In genomic region chr1:15120251-15120945, GRCh38 we compare ENCODE assay signal across 30 cellular contexts. TPM values are rescaled to one million over a fixed set of nuclear protein-coding genes. Genes with fewer than 3 reads are reported as not detected.
"Had no signal": no experiment of that assay in that cellular context is flagged by ENCODE, and none has a peak within 500 bp of the region (broad histone marks: within the 10 kb centered on the region; RNA-seq: fewer than 3 reads in every experiment).

No MANE protein-coding gene starts in this region.

- H3K4me2 ChIP-seq: SK-N-SH had no signal

- H3K4me1 ChIP-seq: Peyer's patch, SJSA1 had no signal

- H3K9me3 ChIP-seq: Peyer's patch, SJSA1, SK-N-SH had no signal

- H3K4me3 ChIP-seq: Peyer's patch, SJSA1 had no signal

- FAIRE-seq: TTC549 had no signal

- H3K27ac ChIP-seq: brain microvascular endothelial cell, Peyer's patch, SJSA1 had no signal

- H3K27me3 ChIP-seq: Peyer's patch, SJSA1 had no signal

- H3K36me3 ChIP-seq: brain microvascular endothelial cell, Peyer's patch, SJSA1 had no signal

- DNase-seq: activated B cell treated with CpG ODN at 0.5 μM for 24 hours; activated CD4-positive, alpha-beta memory T cell treated with anti-CD3 and anti-CD28 coated beads for 36 hours; activated CD4-positive, alpha-beta T cell treated with anti-CD3 and anti-CD28 coated beads for 4 hours; activated CD4-positive, alpha-beta T cell treated with anti-CD3 and anti-CD28 coated beads, Interleukin-2, amount 50 U/mL, for 1 hour; activated CD4-positive, CD25-positive, alpha-beta regulatory T cell treated with anti-CD3 and anti-CD28 coated beads, Interleukin-2, amount 50 U/mL, for 72 hours; activated CD8-positive, alpha-beta memory T cell treated with anti-CD3 and anti-CD28 coated beads, Interleukin-2, amount 50 U/mL, for 4 hours; activated effector memory CD4-positive, alpha-beta T cell treated with Interleukin-2 at 50 U/mL for 16 hours; activated naive CD4-positive, alpha-beta T cell treated with anti-CD3 and anti-CD28 coated beads, Interleukin-2, amount 50 U/mL, for 16 hours; activated naive CD8-positive, alpha-beta T cell treated with anti-CD3 and anti-CD28 coated beads for 36 hours; activated T-cell treated with anti-CD3 and anti-CD28 coated beads for 4 hours; activated T-cell treated with anti-CD3 and anti-CD28 coated beads, Interleukin-2, amount 50 U/mL, for 4 hours; amniotic stem cell; brain microvascular endothelial cell; central memory CD4-positive, alpha-beta T cell; NCI-H1092 treated with DMSO at 0.1 percent for 48 hours; NCI-H1417; NCI-H1694; NCI-H1930; NCI-H2107; NCI-H2171; NCI-H510A; NCI-H69; NK-92 treated with Interleukin-12 subunit alpha and Interleukin-12 subunit beta, amount 100 ng/mL, for 24 hours; PC-3; Peyer's patch; RPMI8226; SHP77 treated with DMSO at 0.1 percent for 48 hours; SK-N-SH had no signal

RNA-seq across cellular contexts. Expression of gene TMEM51, which starts 33.1 kb away (rescaled TPM):
- total RNA-seq: activated B cell treated with CpG ODN at 0.5 μM for 24 hours; activated CD4-positive, alpha-beta memory T cell treated with anti-CD3 and anti-CD28 coated beads for 36 hours; activated naive CD8-positive, alpha-beta T cell treated with anti-CD3 and anti-CD28 coated beads for 36 hours had no signal
